Comparison of ENCODE assay signal across 1 cellular context in the genomic region with DNA sequence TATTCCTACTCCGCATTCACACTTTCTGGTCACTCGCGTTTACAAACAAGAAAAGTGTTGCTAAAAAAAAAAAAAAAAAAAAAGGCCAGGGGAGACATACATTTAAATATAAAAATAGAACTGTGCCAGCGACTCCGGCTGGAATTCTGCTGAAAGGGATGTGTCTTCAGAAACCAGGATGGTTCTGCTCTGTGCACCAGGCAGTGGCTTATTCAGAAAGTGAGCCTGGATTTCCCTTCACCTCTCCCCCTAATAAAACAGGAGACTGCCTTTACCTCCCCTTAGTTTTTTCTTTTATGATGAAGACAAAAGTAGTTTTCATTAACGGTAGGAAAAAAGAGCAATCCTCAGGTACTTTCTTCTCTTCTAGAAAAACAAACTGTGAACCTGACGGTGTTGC.
TF ChIP-seq lines count a peak whose summit lies in the region.

No MANE protein-coding gene starts in this region.

TF ChIP-seq in GM12878, 131 proteins besides CTCF, POLR2A, EP300 and RAD21:
- TF ChIP-seq SREBF1 (IDR thresholded peaks at IDR 0.05; ENCODE audit: low read length), result no peak
- TF ChIP-seq, protein P1, sequence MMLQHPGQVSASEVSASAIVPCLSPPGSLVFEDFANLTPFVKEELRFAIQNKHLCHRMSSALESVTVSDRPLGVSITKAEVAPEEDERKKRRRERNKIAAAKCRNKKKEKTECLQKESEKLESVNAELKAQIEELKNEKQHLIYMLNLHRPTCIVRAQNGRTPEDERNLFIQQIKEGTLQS (IDR thresholded peaks at IDR 0.05; ENCODE audit: borderline replicate concordance, extremely low read depth, low read depth, low read length), result no peak
- no peak for TF ChIP-seq RCOR1 (conservative IDR thresholded peaks at IDR 0.05; ENCODE audit: low read depth, low read length)
- TF ChIP-seq NFIC (IDR thresholded peaks at IDR 0.05; ENCODE audit: low read depth, low read length), result no peak
